8 cellular contexts compared by ENCODE assay signal in genomic region chr9:130451509-130452388, GRCh38. TPM values are rescaled to one million over a fixed set of nuclear protein-coding genes. Genes with fewer than 3 reads are reported as not detected.
DNase-seq lines count a peak whose midpoint lies in the region; ATAC-seq, FAIRE-seq and TF ChIP-seq lines count a peak whose summit lies in the region.

No MANE protein-coding gene starts in this region.

- POLR2A ChIA-PET in A549 (lab: Yijun Ruan, JAX): no interaction called here

- no peak overlapping the region for H3K27ac Mint-ChIP-seq in activated T-helper 2 cell treated with anti-CD3 and anti-CD28 coated beads, Interferon-gamma antibody, Interleukin-2, Interleukin-4, amounts not matched to agents 10 μg/mL and 5 μg/mL and 100 μg/mL, durations not matched to agents 14 hours and 24 hours and 36 hours

- no peaks in the 10 kb centered on the region for H3K9me3 Mint-ChIP-seq in activated T-helper 2 cell treated with anti-CD3 and anti-CD28 coated beads, Interferon-gamma antibody, Interleukin-2, Interleukin-4, amounts not matched to agents 10 μg/mL and 5 μg/mL and 100 μg/mL, durations not matched to agents 14 hours and 24 hours and 36 hours

- no peak for TF ChIP-seq EP300 in A549 (IDR thresholded peaks at IDR 0.05)

- no peak for TF ChIP-seq POLR2A in A549 (IDR thresholded peaks at IDR 0.05; ENCODE audit: low read length)

- peaks cover 11% of the 10 kb centered on the region for H3K4me1 Mint-ChIP-seq in activated T-helper 2 cell treated with anti-CD3 and anti-CD28 coated beads, Interferon-gamma antibody, Interleukin-2, Interleukin-4, amounts not matched to agents 10 μg/mL and 5 μg/mL and 100 μg/mL, durations not matched to agents 14 hours and 24 hours and 36 hours (ENCODE audit: low read depth)

- 48% methylated on average over 14 of the region's 23 CpGs for WGBS in A549 (ENCODE audit: missing lambda C conversion rate)

- H3K27me3 ChIP-seq in left ventricle myocardium inferior (ENCODE audit: low read depth) (no peaks in the 10 kb centered on the region), skeletal muscle satellite cell (ENCODE audit: control insufficient read depth, insufficient read depth, low read length) (no peaks in the 10 kb centered on the region)

- no peak; a peak in 2 of 5 replicates for TF ChIP-seq RAD21 in A549 (conservative IDR thresholded peaks at IDR 0.05 in 1 of 2, IDR thresholded peaks at IDR 0.05 in 1 of 2)

- TF ChIP-seq CTCF in A549 (IDR thresholded peaks at IDR 0.05) (peak; percentile 38; the same call in 2 of the 3 replicates), GM12875 (IDR thresholded peaks at IDR 0.05; ENCODE audit: borderline replicate concordance, insufficient read depth, low read depth, low read length) (peak; percentile 65), left ventricle myocardium inferior (IDR thresholded peaks at IDR 0.05; ENCODE audit: borderline replicate concordance) (peak; percentile 60)

- H3K36me3 ChIP-seq in left ventricle myocardium inferior: no peaks in the 10 kb centered on the region
- H3K36me3 ChIP-seq in skeletal muscle satellite cell (ENCODE audit: insufficient read depth, low read length): no peaks in the 10 kb centered on the region

- no peak overlapping the region for H3K9ac ChIP-seq in skeletal muscle satellite cell (ENCODE audit: low read depth, low read length)

- no peaks in the 10 kb centered on the region for H3K9me3 ChIP-seq in A549
- H3K9me3 ChIP-seq in left ventricle myocardium inferior (replicated peaks): no peaks in the 10 kb centered on the region
- H3K9me3 ChIP-seq in skeletal muscle satellite cell (replicated peaks; ENCODE audit: low read length): no peaks in the 10 kb centered on the region

- H3K4me3 ChIP-seq in A549: no peak overlapping the region
- H3K4me3 ChIP-seq in GM12875 (ENCODE audit: low read depth, low read length): no peak overlapping the region
- H3K4me3 ChIP-seq in left ventricle myocardium inferior: peak overlapping the region; percentile 5
- H3K4me3 ChIP-seq in skeletal muscle satellite cell (ENCODE audit: low read length): no peak overlapping the region

- CTCF ChIA-PET in A549 (lab: Yijun Ruan, JAX): interaction anchor here (0.6 to 3.4 kb wide), 9 partner anchors 12 to 274 kb away, joined by 3 to 46 read pairs (median 3); partner anchors contain the start of gene EXOSC2

- H3K36me3 Mint-ChIP-seq in activated T-helper 2 cell treated with anti-CD3 and anti-CD28 coated beads, Interferon-gamma antibody, Interleukin-2, Interleukin-4, amounts not matched to agents 10 μg/mL and 5 μg/mL and 100 μg/mL, durations not matched to agents 14 hours and 24 hours and 36 hours (ENCODE audit: low read depth): no peaks in the 10 kb centered on the region

- H3K27me3 Mint-ChIP-seq in activated T-helper 2 cell treated with anti-CD3 and anti-CD28 coated beads, Interferon-gamma antibody, Interleukin-2, Interleukin-4, amounts not matched to agents 10 μg/mL and 5 μg/mL and 100 μg/mL, durations not matched to agents 14 hours and 24 hours and 36 hours (ENCODE audit: low read depth): no peaks in the 10 kb centered on the region

- ATAC-seq in A549 (peak; percentile 66 to 76), HG03520 (IDR thresholded peaks at IDR 0.05; ENCODE audit: unreplicated experiment) (no peak)

- intact Hi-C loops in left ventricle myocardium inferior (cut with micrococcal nuclease): no loop called here
- intact Hi-C loops in activated T-helper 2 cell treated with anti-CD3 and anti-CD28 coated beads, Interferon-gamma antibody, Interleukin-2, Interleukin-4, amounts not matched to agents 10 μg/mL and 5 μg/mL and 100 μg/mL, durations not matched to agents 14 hours and 24 hours and 36 hours (cut with micrococcal nuclease): no loop called here

- H3K4me2 ChIP-seq in A549 (peak overlapping the region; percentile 61), skeletal muscle satellite cell (ENCODE audit: low read length) (peak overlapping the region; percentile 23)

- no peak overlapping the region for H3K4me3 Mint-ChIP-seq in activated T-helper 2 cell treated with anti-CD3 and anti-CD28 coated beads, Interferon-gamma antibody, Interleukin-2, Interleukin-4, amounts not matched to agents 10 μg/mL and 5 μg/mL and 100 μg/mL, durations not matched to agents 14 hours and 24 hours and 36 hours (ENCODE audit: low read depth)

- peak; percentile 70 to 78 for DNase-seq in A549 (ENCODE audit: low read depth in 1 of 2, low spot score in 1 of 2)
- DNase-seq in NCI-H2171 treated with DMSO at 0.1 percent for 48 hours (lab: John Stamatoyannopoulos, UW): peak; percentile 96
- peak; percentile 94 for DNase-seq in amniotic epithelial cell (ENCODE audit: low read depth)
- peak; percentile 84 for DNase-seq in left ventricle myocardium inferior
- no peak for DNase-seq in activated T-helper 2 cell treated with anti-CD3 and anti-CD28 coated beads, Interferon-gamma antibody, Interleukin-2, Interleukin-4, amounts not matched to agents 10 μg/mL and 5 μg/mL and 100 μg/mL, durations not matched to agents 14 hours and 24 hours and 36 hours (ENCODE audit: low spot score)

- no peak for FAIRE-seq in A549 (lab: Jason Lieb, UNC)

- H3K27ac ChIP-seq in A549: peak overlapping the region; percentile 57 to 68; a peak in 3 of 6 replicates
- peak overlapping the region; percentile 92 for H3K27ac ChIP-seq in left ventricle myocardium inferior (replicated peaks)

- H3K4me1 ChIP-seq in A549 (peaks cover 49% of the 10 kb centered on the region), left ventricle myocardium inferior (peaks cover 75% of the 10 kb centered on the region), skeletal muscle satellite cell (ENCODE audit: control insufficient read depth, insufficient read depth, low read length) (peaks cover 39% of the 10 kb centered on the region)

TF ChIP-seq in A549, 52 proteins besides CTCF, POLR2A, EP300 and RAD21:
- TF ChIP-seq EHMT2 (IDR thresholded peaks at IDR 0.05; ENCODE audit: low read depth) (no peak), ESRRA (IDR thresholded peaks at IDR 0.05; ENCODE audit: borderline replicate concordance, low read length) (peak; percentile 87; the same call in 1 of the 2 replicates), ZSCAN20 (CRISPR knock-in tag; IDR thresholded peaks at IDR 0.05) (no peak)

RNA-seq across cellular contexts. Expression of gene ASS1, which starts 7.0 kb away (rescaled TPM):
- polyA plus RNA-seq in A549 (2011; rRNA removed) (32.5 and 36.9 TPM in 2 replicates), A549 (2017; fragmentation: RNase III; extraction: RNeasy Plus Mini Kit Qiagen cat#74134 plus additional on column Dnase treatment) (11.3 to 12.9 TPM (median 11.8 TPM) in 3 replicates)
- polyA plus RNA-seq in A549 (2012; cell fraction: cytosol; rRNA removed): 13.7 and 16.0 TPM in 2 replicates
- 8.3 and 11.0 TPM in 2 replicates for polyA plus RNA-seq in A549 (2012; cell fraction: nucleus; rRNA removed)
- polyA minus RNA-seq in A549 (2011; rRNA and poly(A)+ RNA removed): 17.1 and 24.9 TPM in 2 replicates
- total RNA-seq in left ventricle myocardium inferior: 71.3 TPM
- total RNA-seq in skeletal muscle satellite cell (2012; rRNA removed): 91.1 and 102 TPM in 2 replicates
- total RNA-seq in activated T-helper 2 cell treated with anti-CD3 and anti-CD28 coated beads, Interferon-gamma antibody, Interleukin-2, Interleukin-4, amounts not matched to agents 10 μg/mL and 5 μg/mL and 100 μg/mL, durations not matched to agents 14 hours and 24 hours and 36 hours: 2.4 and 3.2 TPM in 2 replicates

Comparison
In these comparisons a context has a peak if more than half of its experiments do, and no peak if none do; other contexts are left out.
1. RNA of gene ASS1, which starts 7.0 kb away (total RNA-seq): 71.3 TPM in left ventricle myocardium inferior (single experiment); 2.4 to 3.2 TPM in activated T-helper 2 cell treated with anti-CD3 and anti-CD28 coated beads, Interferon-gamma antibody, Interleukin-2, Interleukin-4, amounts not matched to agents 10 μg/mL and 5 μg/mL and 100 μg/mL, durations not matched to agents 14 hours and 24 hours and 36 hours; every median in the first group is over 10 times any median in the second.
2. Peak in every context shown above with its lines, with median percentiles within 50 percentile points of each other: CTCF ChIP-seq.